Comparison of ENCODE assay signal across 32 cellular contexts in the genomic region with DNA sequence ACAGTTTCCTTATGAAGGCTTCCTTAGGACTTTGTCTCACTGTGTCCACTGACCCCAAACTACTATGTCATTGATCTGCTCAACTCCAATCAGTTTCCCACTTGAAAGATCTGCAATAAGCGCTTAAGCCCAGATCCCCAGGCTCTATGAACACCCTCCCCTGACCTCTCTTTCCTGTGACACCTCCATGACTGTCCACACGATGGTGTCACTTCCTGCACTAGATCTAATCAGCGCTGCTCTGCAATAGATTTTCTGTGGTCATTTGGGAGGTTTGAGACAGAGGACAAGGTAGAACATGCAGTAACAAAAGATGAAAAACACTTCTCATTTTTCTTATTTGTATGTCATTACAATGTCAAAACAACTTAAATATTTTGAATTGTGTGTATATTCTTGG.
DNase-seq lines count a peak whose midpoint lies in the region; ATAC-seq, FAIRE-seq and TF ChIP-seq lines count a peak whose summit lies in the region.
"Had no signal": no experiment of that assay in that cellular context is flagged by ENCODE, and none has a peak within 500 bp of the region (broad histone marks: within the 10 kb centered on the region; RNA-seq: fewer than 3 reads in every experiment).

No MANE protein-coding gene starts in this region.

- H3K4me2 ChIP-seq in HepG2 (ENCODE audit: low read depth, low read length): no peak overlapping the region

- no peaks in the 10 kb centered on the region for H3K36me3 ChIP-seq in HepG2 (replicated peaks in 1 of 2; ENCODE audit: control insufficient read depth in 1 of 2, insufficient read depth in 2 of 2, low read length in 2 of 2)
- H3K36me3 ChIP-seq in right lobe of liver: no peaks in the 10 kb centered on the region
- no peaks in the 10 kb centered on the region for H3K36me3 ChIP-seq in RWPE2 (ENCODE audit: low read depth)
- H3K36me3 ChIP-seq in sigmoid colon: no peaks in the 10 kb centered on the region
- H3K36me3 ChIP-seq in left ventricle myocardium inferior: no peaks in the 10 kb centered on the region
- H3K36me3 ChIP-seq: gastrocnemius medialis, stomach, vagina had no signal

- H4K20me1 ChIP-seq in HepG2 (ENCODE audit: insufficient read depth, low read length): no peaks in the 10 kb centered on the region

- no peak; the same call in 1 of the 3 replicates for ATAC-seq in HepG2
- ATAC-seq in right lobe of liver: no peak
- 0 out of 3 replicates have a peak, but pooled peaks have one; percentile 40 for ATAC-seq in RWPE2 (ENCODE audit: low read depth)
- ATAC-seq in HG02678 (IDR thresholded peaks at IDR 0.05; ENCODE audit: unreplicated experiment): no peak
- ATAC-seq: activated CD8-positive, alpha-beta T cell treated with anti-CD3 and anti-CD28 coated beads for 36 hours; gastrocnemius medialis; left colon; Right ventricle myocardium inferior; SK-N-SH treated with all-trans-retinoic acid at 6 μM for 48 hours; T-helper 17 cell had no signal

- no TSS peak for BruUV-seq in HepG2 (replicated peaks; lab: Mats Ljungman, UMichigan)

- H3K27ac ChIP-seq in HepG2 (ENCODE audit: extremely low read length, insufficient read depth, low read length): no peak overlapping the region
- H3K27ac ChIP-seq in right lobe of liver: no peak overlapping the region
- H3K27ac ChIP-seq in RWPE2 (ENCODE audit: poor library complexity, severe bottlenecking): no peak overlapping the region
- H3K27ac ChIP-seq in sigmoid colon: no peak overlapping the region
- no peak overlapping the region for H3K27ac ChIP-seq in left ventricle myocardium inferior (replicated peaks)
- H3K27ac ChIP-seq: gastrocnemius medialis, parathyroid adenoma, stomach, vagina had no signal

- peaks cover 7 to 16% of the 10 kb centered on the region in 2 donors for H3K4me1 Mint-ChIP-seq in immature natural killer cell

- H3K27me3 ChIP-seq in HepG2 (ENCODE audit: control insufficient read depth in 1 of 2, insufficient read depth in 2 of 2, low read length in 2 of 2): no peaks in the 10 kb centered on the region
- H3K27me3 ChIP-seq in right lobe of liver: no peaks in the 10 kb centered on the region
- no peaks in the 10 kb centered on the region for H3K27me3 ChIP-seq in RWPE2 (ENCODE audit: insufficient read depth, poor library complexity, severe bottlenecking)
- no peaks in the 10 kb centered on the region for H3K27me3 ChIP-seq in sigmoid colon
- H3K27me3 ChIP-seq in left ventricle myocardium inferior (ENCODE audit: low read depth): no peaks in the 10 kb centered on the region
- H3K27me3 ChIP-seq: gastrocnemius medialis, stomach, vagina had no signal

- no peaks in the 10 kb centered on the region for H3K36me3 Mint-ChIP-seq in immature natural killer cell
- H3K36me3 Mint-ChIP-seq: brain had no signal

- peaks cover 0 to 6% (median 0%) of the 10 kb centered on the region in 3 donors for H3K27me3 Mint-ChIP-seq in immature natural killer cell (ENCODE audit: low read depth in 3 of 3)
- H3K27me3 Mint-ChIP-seq: activated CD8-positive, alpha-beta T cell treated with anti-CD3 and anti-CD28 coated beads for 36 hours; CD4-positive, alpha-beta T cell; dendritic cell treated with granulocyte-macrophage colony-stimulating factor and Interleukin-4, amounts not matched to agents 40 ng/mL and 50 ng/mL, for 4 days; T-helper 17 cell had no signal

- no peak overlapping the region for H3K4me3 ChIP-seq in HepG2 (replicated peaks in 1 of 3; ENCODE audit: insufficient read depth in 1 of 3, low read depth in 2 of 3, low read length in 3 of 3)
- no peak overlapping the region for H3K4me3 ChIP-seq in right lobe of liver
- H3K4me3 ChIP-seq in RWPE2 (ENCODE audit: severe bottlenecking): no peak overlapping the region
- H3K4me3 ChIP-seq in sigmoid colon: no peak overlapping the region
- H3K4me3 ChIP-seq in left ventricle myocardium inferior: no peak overlapping the region
- H3K4me3 ChIP-seq: gastrocnemius medialis, stomach, vagina had no signal

- H2AFZ ChIP-seq in HepG2 (ENCODE audit: low read length): no peak overlapping the region
- H2AFZ ChIP-seq: parathyroid adenoma had no signal

- H3K9me3 Mint-ChIP-seq in immature natural killer cell: peaks cover 0 to 6% (median 0%) of the 10 kb centered on the region in 6 donors
- H3K9me3 Mint-ChIP-seq: activated CD8-positive, alpha-beta T cell treated with anti-CD3 and anti-CD28 coated beads for 36 hours; activated T-helper 2 cell treated with anti-CD3 and anti-CD28 coated beads, Interferon-gamma antibody, Interleukin-2, Interleukin-4, amounts not matched to agents 10 μg/mL and 5 μg/mL and 100 μg/mL, durations not matched to agents 14 hours and 24 hours and 36 hours; brain; neural crest cell had no signal

- FAIRE-seq in HepG2 (lab: Jason Lieb, UNC): no peak

- H3K4me1 ChIP-seq in HepG2 (ENCODE audit: insufficient read depth, low read length) (no peaks in the 10 kb centered on the region), right lobe of liver (no peaks in the 10 kb centered on the region), RWPE2 (ENCODE audit: insufficient read depth, poor library complexity, severe bottlenecking) (peaks cover 9% of the 10 kb centered on the region), sigmoid colon (no peaks in the 10 kb centered on the region), left ventricle myocardium inferior (no peaks in the 10 kb centered on the region)
- H3K4me1 ChIP-seq: gastrocnemius medialis, parathyroid adenoma, stomach, vagina had no signal

- no peak overlapping the region for H3K9ac ChIP-seq in HepG2 (ENCODE audit: insufficient read depth, low read depth, low read length)
- H3K9ac ChIP-seq: parathyroid adenoma had no signal

- H3K9me3 ChIP-seq in HepG2 (ENCODE audit: low read length) (no peaks in the 10 kb centered on the region), right lobe of liver (no peaks in the 10 kb centered on the region), RWPE2 (ENCODE audit: severe bottlenecking) (no peaks in the 10 kb centered on the region), sigmoid colon (no peaks in the 10 kb centered on the region), left ventricle myocardium inferior (replicated peaks) (no peaks in the 10 kb centered on the region)
- H3K9me3 ChIP-seq: gastrocnemius medialis, stomach, vagina had no signal

- no peak for TF ChIP-seq RAD21 in HepG2 (CRISPR knock-in tag; IDR thresholded peaks at IDR 0.05)

- peak overlapping the region in 4 of 5 donors; percentile 1 to 8 (median 2) for H3K4me3 Mint-ChIP-seq in immature natural killer cell
- H3K4me3 Mint-ChIP-seq: activated CD8-positive, alpha-beta T cell treated with anti-CD3 and anti-CD28 coated beads for 36 hours; brain; CD4-positive, alpha-beta T cell; dendritic cell treated with granulocyte-macrophage colony-stimulating factor and Interleukin-4, amounts not matched to agents 40 ng/mL and 50 ng/mL, for 4 days; neural crest cell; T-helper 17 cell had no signal

- TF ChIP-seq EP300 in HepG2 (IDR thresholded peaks at IDR 0.05; ENCODE audit: low read depth in 2 of 2, low read length in 2 of 2) (no peak), HepG2 (CRISPR knock-in tag; IDR thresholded peaks at IDR 0.05; ENCODE audit: borderline replicate concordance) (no peak), sigmoid colon (IDR thresholded peaks at IDR 0.05) (no peak)

- no peak overlapping the region for H3K27ac Mint-ChIP-seq in immature natural killer cell
- H3K27ac Mint-ChIP-seq: activated CD8-positive, alpha-beta T cell treated with anti-CD3 and anti-CD28 coated beads for 36 hours; activated T-helper 2 cell treated with anti-CD3 and anti-CD28 coated beads, Interferon-gamma antibody, Interleukin-2, Interleukin-4, amounts not matched to agents 10 μg/mL and 5 μg/mL and 100 μg/mL, durations not matched to agents 14 hours and 24 hours and 36 hours; CD4-positive, alpha-beta T cell; dendritic cell treated with granulocyte-macrophage colony-stimulating factor and Interleukin-4, amounts not matched to agents 40 ng/mL and 50 ng/mL, for 4 days; T-helper 17 cell had no signal

- WGBS in HepG2 (ENCODE audit: low lambda C conversion rate): 0% methylated on average over 3 of the region's 3 CpGs
- whole genome bisulfite sequencing in right lobe of liver (ENCODE audit: insufficient coverage, low coverage, low lambda C conversion rate, missing lambda C conversion rate): 64% methylated on average over 3 of the region's 3 CpGs
- WGBS in sigmoid colon, 2 donors: 36 to 57% methylated on average over 3 of the region's 3 CpGs

- POLR2A ChIA-PET in HepG2 (lab: Yijun Ruan, JAX): no interaction called here

- CTCF ChIA-PET in HepG2 (lab: Yijun Ruan, JAX; ENCODE audit: low intra/inter-chr PET ratio, low total read pairs): no interaction called here

- in situ Hi-C loops in HepG2 (cut with HindIII; ENCODE audit: extremely low pct_ligation_motif_present, low pct_unique_long_range_greater_than_20kb): no loop called here

- TF ChIP-seq POLR2A in HepG2 (IDR thresholded peaks at IDR 0.05; ENCODE audit: insufficient read depth in 1 of 2, low read depth in 2 of 2, low read length in 2 of 2) (no peak), right lobe of liver (IDR thresholded peaks at IDR 0.05) (no peak), sigmoid colon (IDR thresholded peaks at IDR 0.05) (no peak)

- H3K79me2 ChIP-seq in HepG2 (ENCODE audit: insufficient read depth, low read length): no peaks in the 10 kb centered on the region
- H3K79me2 ChIP-seq: parathyroid adenoma had no signal

- TF ChIP-seq CTCF in HepG2 (CRISPR knock-in tag; IDR thresholded peaks at IDR 0.05) (no peak), right lobe of liver (IDR thresholded peaks at IDR 0.05) (no peak), RWPE2 (IDR thresholded peaks at IDR 0.05; ENCODE audit: poor library complexity, severe bottlenecking) (no peak), sigmoid colon (IDR thresholded peaks at IDR 0.05) (no peak), left ventricle myocardium inferior (IDR thresholded peaks at IDR 0.05; ENCODE audit: borderline replicate concordance) (no peak)

- no peak for DNase-seq in HepG2 (ENCODE audit: low spot score)
- no peak for DNase-seq in right lobe of liver
- DNase-seq in RWPE2 (ENCODE audit: low spot score): no peak
- DNase-seq in immature natural killer cell: peak; percentile 10 to 30 (median 19)
- no peak for DNase-seq in sigmoid colon
- DNase-seq in HUDEP-2 (lab: John Stamatoyannopoulos, UW; ENCODE audit: unreplicated experiment in 76 of 76): no peak
- DNase-seq in left ventricle myocardium inferior: no peak
- DNase-seq: activated CD4-positive, alpha-beta T cell treated with anti-CD3 and anti-CD28 coated beads for 1 hour; activated CD8-positive, alpha-beta T cell treated with anti-CD3 and anti-CD28 coated beads for 36 hours; activated naive CD4-positive, alpha-beta T cell treated with anti-CD3 and anti-CD28 coated beads, Interleukin-2, amount 50 U/mL, for 16 hours; CD4-positive, alpha-beta T cell; gastrocnemius medialis; GOT3; KBM-7; left colon; mammary epithelial cell; MM.1S; NCI-H2081; NCI-H2227 treated with DMSO at 0.1 percent for 48 hours; NCI-H526 treated with DMSO at 0.1 percent for 48 hours; stimulated activated CD4-positive, alpha-beta T cell treated with anti-CD3 and anti-CD28 coated beads, Interleukin-2, amount 100 ng/mL, for 24 hours; stomach; T-helper 17 cell had no signal

- intact Hi-C loops in HepG2 (cut with micrococcal nuclease; ENCODE audit: unreplicated experiment): no loop called here
- intact Hi-C loops in right lobe of liver (cut with DNase I): no loop called here
- intact Hi-C loops in sigmoid colon (cut with DNase I): no loop called here
- intact Hi-C loops in left ventricle myocardium inferior (cut with micrococcal nuclease): no loop called here

TF ChIP-seq in HepG2, 621 proteins besides CTCF, POLR2A, EP300 and RAD21 (continues in another document):
- TF ChIP-seq NONO (IDR thresholded peaks at IDR 0.05) (no peak), NONO (CRISPR knock-in tag; conservative IDR thresholded peaks at IDR 0.05) (no peak)

Comparison
In these comparisons a context has a peak if more than half of its experiments do, and no peak if none do; other contexts are left out.
1. DNase-seq: peak in immature natural killer cell (3 of 3); none in HepG2 (single experiment), right lobe of liver (0 of 3), RWPE2 (single experiment), sigmoid colon (single experiment), HUDEP-2 (0 of 76) and left ventricle myocardium inferior (single experiment).